In the genomic region with DNA sequence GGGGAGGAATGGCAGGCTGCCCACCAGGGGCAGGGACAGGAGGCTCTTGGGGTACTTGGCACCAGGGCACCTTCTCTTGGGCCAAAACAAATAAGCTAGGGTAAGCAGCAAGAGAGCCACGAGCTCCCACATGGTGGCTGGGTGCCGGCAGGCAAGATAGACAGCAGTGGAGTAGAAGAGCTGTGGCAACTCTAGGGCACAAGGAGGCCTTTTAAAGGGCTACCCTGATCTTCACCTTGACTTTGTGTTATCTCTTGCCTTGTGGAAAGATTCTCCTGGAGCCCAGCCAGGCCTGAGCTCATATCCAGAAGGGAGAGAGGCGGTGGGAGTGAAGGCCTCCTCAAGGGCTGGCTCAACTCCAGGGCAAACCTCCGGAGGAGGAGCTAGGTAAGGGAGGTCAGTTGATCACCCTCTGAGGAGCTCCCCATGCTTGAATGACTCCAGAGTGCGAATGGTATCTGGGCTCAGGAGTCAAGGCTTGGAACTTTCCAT, we compare ENCODE assay signal across 19 cellular contexts. TPM values are rescaled to one million over a fixed set of nuclear protein-coding genes. Genes with fewer than 3 reads are reported as not detected.
DNase-seq lines count a peak whose midpoint lies in the region; ATAC-seq, FAIRE-seq and TF ChIP-seq lines count a peak whose summit lies in the region.
"Had no signal": no experiment of that assay in that cellular context is flagged by ENCODE, and none has a peak within 500 bp of the region (broad histone marks: within the 10 kb centered on the region; RNA-seq: fewer than 3 reads in every experiment).

A gene with protein sequence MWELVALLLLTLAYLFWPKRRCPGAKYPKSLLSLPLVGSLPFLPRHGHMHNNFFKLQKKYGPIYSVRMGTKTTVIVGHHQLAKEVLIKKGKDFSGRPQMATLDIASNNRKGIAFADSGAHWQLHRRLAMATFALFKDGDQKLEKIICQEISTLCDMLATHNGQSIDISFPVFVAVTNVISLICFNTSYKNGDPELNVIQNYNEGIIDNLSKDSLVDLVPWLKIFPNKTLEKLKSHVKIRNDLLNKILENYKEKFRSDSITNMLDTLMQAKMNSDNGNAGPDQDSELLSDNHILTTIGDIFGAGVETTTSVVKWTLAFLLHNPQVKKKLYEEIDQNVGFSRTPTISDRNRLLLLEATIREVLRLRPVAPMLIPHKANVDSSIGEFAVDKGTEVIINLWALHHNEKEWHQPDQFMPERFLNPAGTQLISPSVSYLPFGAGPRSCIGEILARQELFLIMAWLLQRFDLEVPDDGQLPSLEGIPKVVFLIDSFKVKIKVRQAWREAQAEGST (minus strand): TSS at position 184 of the 492 bp plus-strand sequence. CDS start 52 bp downstream, at position 132.

- H3K9ac ChIP-seq in liver (ENCODE audit: low read depth in 1 of 2, low read length in 2 of 2) (no peak within 1 kb of the TSS), HepG2 (ENCODE audit: insufficient read depth, low read depth, low read length) (no peak within 1 kb of the TSS)

- H3K9me3 ChIP-seq in liver (ENCODE audit: control insufficient read depth in 4 of 4, low read length in 3 of 4) (peaks cover 0 to 7% (median under 1%) of the 10 kb centered on the region in 4 donors), HepG2 (ENCODE audit: low read length) (peaks cover 13% of the 10 kb centered on the region; the same call in 1 of the 2 replicates), adrenal gland (replicated peaks in 1 of 3) (no peaks in the 10 kb centered on the region), left lung (peaks cover 0 to 16% of the 10 kb centered on the region in 2 donors)
- H3K9me3 ChIP-seq: A549, prostate gland had no signal

- in situ Hi-C loops in HepG2 (cut with HindIII; ENCODE audit: extremely low pct_ligation_motif_present, low pct_unique_long_range_greater_than_20kb): loop anchor here (5.0 kb wide), 1 partner anchor 80 kb away; a partner anchor contains a TSS

- H3K4me3 ChIP-seq in liver (ENCODE audit: low read depth in 1 of 3, low read length in 3 of 3) (no peak within 1 kb of the TSS), HepG2 (replicated peaks in 1 of 3; ENCODE audit: insufficient read depth in 1 of 3, low read depth in 2 of 3, low read length in 3 of 3) (no peak within 1 kb of the TSS), adrenal gland (peak within 1 kb of the TSS in 3 of 4 donors; percentile 38 to 69 (median 50)), left lung (no peak within 1 kb of the TSS)
- H3K4me3 ChIP-seq: A549, prostate gland had no signal

- TF ChIP-seq RAD21 in liver (IDR thresholded peaks at IDR 0.05) (no peak), HepG2 (CRISPR knock-in tag; IDR thresholded peaks at IDR 0.05) (no peak)

- WGBS in liver: 69% methylated on average over 5 of the region's 5 CpGs
- WGBS in HepG2 (ENCODE audit: low lambda C conversion rate): 26% methylated on average over 3 of the region's 5 CpGs
- 16 to 49% (median 29%) methylated on average over 5 of the region's 5 CpGs for WGBS in adrenal gland, 4 donors

- ATAC-seq in HepG2: no peak
- peak; percentile 68 for ATAC-seq in left lung
- no peak for ATAC-seq in GM21529 (IDR thresholded peaks at IDR 0.05; ENCODE audit: unreplicated experiment)
- ATAC-seq: A549 had no signal

- CTCF ChIA-PET in HepG2 (lab: Yijun Ruan, JAX; ENCODE audit: low intra/inter-chr PET ratio, low total read pairs) (interaction anchor here (0.9 kb wide), 1 partner anchor 233 kb away, joined by 3 read pairs; no protein-coding TSS in a partner anchor), RWPE1 (lab: Yijun Ruan, JAX) (interaction anchor here (0.6 to 3.4 kb wide), 4 partner anchors 64 to 1344 kb away, joined by 3 to 43 read pairs (median 4); a partner anchor contains a TSS)

- POLR2A ChIA-PET in HepG2 (lab: Yijun Ruan, JAX): interaction anchor here (0.6 to 1.7 kb wide), 7 partner anchors 8 to 207 kb away, joined by 3 to 8 read pairs (median 4); a partner anchor contains a TSS
- POLR2A ChIA-PET in RWPE1 (lab: Yijun Ruan, JAX; ENCODE audit: low non-redundant PET): no interaction called here

- no peaks in the 10 kb centered on the region for H3K79me2 ChIP-seq in HepG2 (ENCODE audit: insufficient read depth, low read length)

- DNase-seq in HepG2 (ENCODE audit: low spot score) (no peak), adrenal gland (peak; percentile 93 to 100 (median 98)), left lung (peak in 1 of 2 donors; percentile 46), ureter (ENCODE audit: low spot score) (no peak), RWPE1 (ENCODE audit: low spot score) (no peak), NCI-H1436 treated with DMSO at 0.1 percent for 48 hours (lab: John Stamatoyannopoulos, UW) (no peak)
- DNase-seq: activated CD4-positive, alpha-beta memory T cell treated with anti-CD3 and anti-CD28 coated beads, Interleukin-2, amount 10 ng/mL, durations not matched to agents 7 days and 5 days; CD4-positive, alpha-beta memory T cell; MM.1S; NCI-H524 treated with DMSO at 0.1 percent for 48 hours had no signal

- no peak within 1 kb of the TSS for H2AFZ ChIP-seq in HepG2 (ENCODE audit: low read length)

- no peak within 1 kb of the TSS; the same call in 1 of the 2 replicates for H3K4me2 ChIP-seq in HepG2 (ENCODE audit: low read depth, low read length)
- H3K4me2 ChIP-seq: A549 had no signal

- no peaks in the 10 kb centered on the region for H4K20me1 ChIP-seq in HepG2 (ENCODE audit: insufficient read depth, low read length)

- TF ChIP-seq POLR2A in HepG2 (IDR thresholded peaks at IDR 0.05; ENCODE audit: insufficient read depth in 1 of 2, low read depth in 2 of 2, low read length in 2 of 2): no peak
- peak; percentile 82 to 95 for TF ChIP-seq POLR2A in adrenal gland (IDR thresholded peaks at IDR 0.05)

- no peak within 1 kb of the TSS for H3K27ac ChIP-seq in liver (ENCODE audit: low read depth in 1 of 2, low read length in 2 of 2)
- no peak within 1 kb of the TSS for H3K27ac ChIP-seq in HepG2 (ENCODE audit: extremely low read length, insufficient read depth, low read length)
- H3K27ac ChIP-seq in adrenal gland: peak within 1 kb of the TSS; percentile 59 to 92 (median 87)
- no peak within 1 kb of the TSS for H3K27ac ChIP-seq in left lung
- H3K27ac ChIP-seq in RWPE1: no peak within 1 kb of the TSS
- H3K27ac ChIP-seq: A549, epithelial cell of prostate, prostate gland had no signal

- TF ChIP-seq EP300 in HepG2 (IDR thresholded peaks at IDR 0.05; ENCODE audit: low read depth in 2 of 2, low read length in 2 of 2) (no peak), HepG2 (CRISPR knock-in tag; IDR thresholded peaks at IDR 0.05; ENCODE audit: borderline replicate concordance) (no peak)

- no peaks in the 10 kb centered on the region for H3K27me3 ChIP-seq in liver (ENCODE audit: control insufficient read depth in 4 of 4, insufficient read depth in 4 of 4, low read length in 3 of 4)
- no peaks in the 10 kb centered on the region; a peak in 1 of 5 replicates for H3K27me3 ChIP-seq in HepG2 (ENCODE audit: control insufficient read depth in 1 of 2, insufficient read depth in 2 of 2, low read length in 2 of 2)
- H3K27me3 ChIP-seq in adrenal gland: no peaks in the 10 kb centered on the region
- H3K27me3 ChIP-seq in left lung: no peaks in the 10 kb centered on the region

- peaks cover 1 to 10% (median 7%) of the 10 kb centered on the region in 4 donors for H3K4me1 ChIP-seq in liver (ENCODE audit: control insufficient read depth in 4 of 4, insufficient read depth in 4 of 4, low read length in 3 of 4)
- H3K4me1 ChIP-seq in HepG2 (ENCODE audit: insufficient read depth, low read length): peaks cover 25% of the 10 kb centered on the region
- peaks cover 0 to 10% of the 10 kb centered on the region in 2 donors for H3K4me1 ChIP-seq in adrenal gland (replicated peaks in 1 of 2)
- peaks cover 0 to 8% of the 10 kb centered on the region in 2 donors for H3K4me1 ChIP-seq in left lung
- H3K4me1 ChIP-seq: A549, prostate gland had no signal

- TF ChIP-seq CTCF in liver (IDR thresholded peaks at IDR 0.05; ENCODE audit: low read depth, low read length, missing input control): no peak
- TF ChIP-seq CTCF in HepG2 (CRISPR knock-in tag; IDR thresholded peaks at IDR 0.05): no peak
- peak in 1 of 6 experiments; percentile 18 for TF ChIP-seq CTCF in adrenal gland (IDR thresholded peaks at IDR 0.05)
- no peak for TF ChIP-seq CTCF in left lung (IDR thresholded peaks at IDR 0.05)
- TF ChIP-seq CTCF in RWPE1 (conservative IDR thresholded peaks at IDR 0.05; ENCODE audit: low read depth): no peak

- no TSS peak for BruUV-seq in HepG2 (replicated peaks; lab: Mats Ljungman, UMichigan)

- no peak for FAIRE-seq in HepG2 (lab: Jason Lieb, UNC)
- FAIRE-seq: A549, colon, islet of Langerhans had no signal

- H3K36me3 ChIP-seq in liver (ENCODE audit: control insufficient read depth in 4 of 4, insufficient read depth in 3 of 4, low read depth in 1 of 4, low read length in 3 of 4) (no peaks in the 10 kb centered on the region), HepG2 (replicated peaks in 1 of 2; ENCODE audit: control insufficient read depth in 1 of 2, insufficient read depth in 2 of 2, low read length in 2 of 2) (no peaks in the 10 kb centered on the region), adrenal gland (replicated peaks in 1 of 2) (peaks cover 0 to 35% of the 10 kb centered on the region in 2 donors), left lung (no peaks in the 10 kb centered on the region)
- H3K36me3 ChIP-seq: prostate gland had no signal

- intact Hi-C loops in HepG2 (cut with micrococcal nuclease; ENCODE audit: unreplicated experiment) (no loop called here), adrenal gland (cut with DNase I) (loop anchor here (10.0 kb wide), 2 partner anchors 58 to 238 kb away; no protein-coding TSS in a partner anchor), left lung (cut with DNase I) (loop anchor here in 1 of 2 donors (5.0 kb wide), 1 partner anchor 65 kb away; no protein-coding TSS in a partner anchor)

RNA-seq across cellular contexts. Expression of the gene that starts here (rescaled TPM):
- total RNA-seq in liver: 1 to 10 TPM in 1 of 2 donors, not detected in 1; 1.0 TPM
- 10 to 100 TPM in 1 of 2 donors, under 1 TPM in 1; 0.16 to 13.1 TPM for polyA plus RNA-seq in liver
- total RNA-seq in HepG2 (2016; rRNA removed; fragmentation: Illumina TruSeq; extraction: Trizol): 0.13 and 0.14 TPM in 2 replicates
- 0.18 TPM in 1 of 2 replicates, not detected in the other for total RNA-seq in HepG2 (2016; cell fraction: cytosol; rRNA removed; fragmentation: Illumina TruSeq; extraction: Trizol; ENCODE audit: low read depth)
- total RNA-seq in HepG2 (2016; cell fraction: insoluble cytoplasmic fraction; rRNA removed; fragmentation: Illumina TruSeq; extraction: Trizol): 0.15 TPM in 1 of 2 replicates, not detected in the other
- 0.14 TPM in 1 of 2 replicates, not detected in the other for total RNA-seq in HepG2 (2016; cell fraction: membrane; rRNA removed; fragmentation: Illumina TruSeq; extraction: Trizol)
- not detected in 2 replicates for total RNA-seq in HepG2 (2016; cell fraction: nucleus; rRNA removed; fragmentation: Illumina TruSeq; extraction: Trizol)
- 1.1 and 3.5 TPM in 2 replicates for polyA plus RNA-seq in HepG2 (2011; rRNA removed)
- polyA plus RNA-seq in HepG2 (2011; cell fraction: cytosol; rRNA removed): 0.87 and 3.2 TPM in 2 replicates
- polyA plus RNA-seq in HepG2 (2011; cell fraction: nucleus; rRNA removed): 0.51 and 2.0 TPM in 2 replicates
- 8.8 and 14.0 TPM in 2 replicates for polyA plus RNA-seq in HepG2 (2012)
- polyA plus RNA-seq in HepG2 (2016; cell fraction: cytosol; fragmentation: Illumina TruSeq; extraction: Trizol; ENCODE audit: low read depth): 0.08 and 0.10 TPM in 2 replicates
- polyA plus RNA-seq in HepG2 (2016; cell fraction: insoluble cytoplasmic fraction; fragmentation: Illumina TruSeq; extraction: Trizol; ENCODE audit: low read depth): 0.16 TPM in 1 of 2 replicates, not detected in the other
- polyA plus RNA-seq in HepG2 (2016; cell fraction: membrane; fragmentation: Illumina TruSeq; extraction: Trizol; ENCODE audit: low read depth): 1.4 TPM in 1 of 2 replicates, not detected in the other
- polyA plus RNA-seq in HepG2 (2016; cell fraction: nucleus; fragmentation: Illumina TruSeq; extraction: Trizol; ENCODE audit: insufficient read depth, low read depth): 0.57 TPM in 1 of 2 replicates, not detected in the other
- 1.7 TPM in 1 of 2 replicates, not detected in the other for polyA minus RNA-seq in HepG2 (2011; rRNA and poly(A)+ RNA removed; ENCODE audit: low replicate concordance)
- 0.44 and 2.8 TPM in 2 replicates for polyA minus RNA-seq in HepG2 (2011; cell fraction: cytosol; rRNA and poly(A)+ RNA removed)
- 0.39 and 1.5 TPM in 2 replicates for polyA minus RNA-seq in HepG2 (2011; cell fraction: nucleus; rRNA and poly(A)+ RNA removed)
- total RNA-seq in adrenal gland: over 10,000 TPM in 5 of 8 donors, 1,000 to 10,000 TPM in 3; 5,772 to 29,109 (median 14,288) TPM
- over 10,000 TPM in 2 of 3 donors, 1,000 to 10,000 TPM in 1; 2,313 to 37,742 (median 10,572) TPM for polyA plus RNA-seq in adrenal gland
- under 1 TPM; 0.52 to 0.58 TPM for total RNA-seq in left lung
- total RNA-seq in ureter: 1.1 TPM
- total RNA-seq: activated CD4-positive, alpha-beta memory T cell treated with anti-CD3 and anti-CD28 coated beads, Interleukin-2, amount 10 ng/mL, durations not matched to agents 7 days and 5 days; CD4-positive, alpha-beta memory T cell; glomerular endothelial cell; subcutaneous adipose tissue had no signal
- polyA plus RNA-seq: A549; CD4-positive, alpha-beta memory T cell had no signal

Comparison
In these comparisons a context has a peak if more than half of its experiments do, and no peak if none do; other contexts are left out.
1. RNA of the gene that starts here (total RNA-seq): 5,772 to 29,109 TPM in adrenal gland; 1.1 TPM in ureter (single experiment), 1.0 TPM in liver, 0.52 to 0.58 TPM in left lung and 0.13 to 0.18 TPM in HepG2; every median in the first group is over 1,000 times any median in the second.
2. RNA of the gene that starts here (polyA plus RNA-seq): 2,313 to 37,742 TPM in adrenal gland; 0.16 to 13.1 TPM in liver and 0.08 to 14.0 TPM in HepG2; every median in the first group is over 100 times any median in the second.
3. Peak in ATAC-seq in left lung; RNA of the gene not detected or under 1 TPM.
4. H3K27ac ChIP-seq: peak in adrenal gland (5 of 5); none in liver (0 of 2), HepG2 (single experiment), left lung (0 of 2) and RWPE1 (single experiment).
5. H3K4me3 ChIP-seq: peak in adrenal gland (3 of 4); none in liver (0 of 3), HepG2 (0 of 3) and left lung (0 of 2).
6. DNase-seq: peak in adrenal gland (7 of 7); none in HepG2 (single experiment), ureter (single experiment), RWPE1 (single experiment) and NCI-H1436 treated with DMSO at 0.1 percent for 48 hours (single experiment).
7. POLR2A ChIP-seq: peak in adrenal gland (2 of 2); none in HepG2 (0 of 2).